ENCODE assay signal across 19 cellular contexts in the genomic region with DNA sequence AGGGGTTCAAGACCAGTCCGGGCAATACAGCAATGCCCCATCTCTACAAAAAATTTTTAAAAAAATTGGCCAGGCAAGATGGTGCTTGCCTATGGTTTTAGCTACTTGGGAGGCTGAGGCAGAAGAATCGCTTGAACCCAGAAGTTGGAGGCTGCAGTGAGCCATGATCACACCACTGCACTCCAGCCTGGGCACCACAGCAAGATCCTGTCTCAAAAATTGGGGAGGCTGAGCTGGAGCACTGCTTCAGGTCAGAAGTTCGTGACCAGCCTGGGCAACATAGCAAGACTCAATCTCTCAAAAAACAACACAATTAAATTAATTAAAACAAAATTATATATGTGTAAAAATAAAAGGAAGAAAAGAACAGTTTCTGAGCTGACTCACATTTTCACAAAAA.
DNase-seq lines count a peak whose midpoint lies in the region; FAIRE-seq and TF ChIP-seq lines count a peak whose summit lies in the region.
"Had no signal": no experiment of that assay in that cellular context is flagged by ENCODE, and none has a peak within 500 bp of the region (broad histone marks: within the 10 kb centered on the region; RNA-seq: fewer than 3 reads in every experiment).

No MANE protein-coding gene starts in this region.

- H3K9me2 ChIP-seq in MM.1S (replicated peaks; ENCODE audit: insufficient read depth, low read length) = no peaks in the 10 kb centered on the region

- CTCF ChIA-PET in HEK293 (lab: Yijun Ruan, JAX) (interaction anchor here (1.0 kb wide), 1 partner anchor 127 kb away, joined by 4 read pairs; no protein-coding TSS in a partner anchor), endothelial cell of umbilical vein (lab: Charles Lee) (no interaction called here)

- BruUV-seq in endothelial cell of umbilical vein (replicated peaks; lab: Mats Ljungman, UMichigan) = no TSS peak

- POLR2A ChIA-PET in HEK293 (lab: Yijun Ruan, JAX) (interaction anchor here (0.9 kb wide), 1 partner anchor 14 kb away, joined by 5 read pairs; no protein-coding TSS in a partner anchor), endothelial cell of umbilical vein (lab: Charles Lee) (no interaction called here)

- no peaks in the 10 kb centered on the region for H3K9me3 ChIP-seq in HEK293 (ENCODE audit: control insufficient read depth, insufficient read depth, low read depth, low read length)
- no peaks in the 10 kb centered on the region for H3K9me3 ChIP-seq in MM.1S (replicated peaks; ENCODE audit: insufficient read depth, low read length)
- H3K9me3 ChIP-seq in endothelial cell of umbilical vein (replicated peaks; ENCODE audit: control insufficient read depth, insufficient read depth, low read length) = no peaks in the 10 kb centered on the region
- H3K9me3 ChIP-seq: BLaER1, Caco-2 had no signal

- peaks cover 21% of the 10 kb centered on the region for H3F3A ChIP-seq in MM.1S (ENCODE audit: insufficient read depth, low read length)

- H3K4me1 ChIP-seq in HEK293 (ENCODE audit: control insufficient read depth, insufficient read depth, low read length) (peaks cover 5% of the 10 kb centered on the region), MM.1S (ENCODE audit: low read length) (peaks cover 13% of the 10 kb centered on the region), endothelial cell of umbilical vein (ENCODE audit: control insufficient read depth, extremely low read depth, insufficient read depth, low read length) (no peaks in the 10 kb centered on the region)
- H3K4me1 ChIP-seq: BLaER1, Caco-2 had no signal

- FAIRE-seq in endothelial cell of umbilical vein (lab: Jason Lieb, UNC) (peak; percentile 12), D721Med (lab: Jason Lieb, UNC) (no peak)
- FAIRE-seq: H1 had no signal

- dilution Hi-C loops in endothelial cell of umbilical vein (cut with MboI; ENCODE audit: extremely low pct_ligation_motif_present, low sequenced_read_pairs) = no loop called here

- H3K4me3 ChIP-seq in HEK293 (ENCODE audit: low read depth, low read length) (no peak overlapping the region), MM.1S (ENCODE audit: low read length) (no peak overlapping the region), endothelial cell of umbilical vein (replicated peaks in 1 of 3; ENCODE audit: insufficient read depth in 1 of 3, low read depth in 1 of 3, low read length in 3 of 3) (no peak overlapping the region)
- H3K4me3 ChIP-seq: BLaER1, GM12878, GM23248 had no signal

- H2AFZ ChIP-seq in MM.1S (ENCODE audit: low read length) (no peak overlapping the region), endothelial cell of umbilical vein (ENCODE audit: low read depth, low read length) (no peak overlapping the region)
- H2AFZ ChIP-seq: GM23248 had no signal

- H3K79me2 ChIP-seq in MM.1S (ENCODE audit: low read length) (no peaks in the 10 kb centered on the region), endothelial cell of umbilical vein (ENCODE audit: control insufficient read depth, insufficient read depth, low read length) (no peaks in the 10 kb centered on the region)

- TF ChIP-seq POLR2A in endothelial cell of umbilical vein (IDR thresholded peaks at IDR 0.05; ENCODE audit: low read depth, low read length) = no peak

- DNase-seq in MM.1S (no peak), endothelial cell of umbilical vein (ENCODE audit: low read depth, low spot score) (no peak), D721Med (ENCODE audit: insufficient read length, low spot score) (no peak), KG1 (lab: John Stamatoyannopoulos, UW) (no peak), ecto neural progenitor cell (ENCODE audit: low spot score) (no peak)
- DNase-seq: Caco-2; CD4-positive, CD25-positive, alpha-beta regulatory T cell; CD8-positive, alpha-beta T cell; DMS79; EL; GDM1; GM23248; H7; HCEC 1CT had no signal

- H3K36me3 ChIP-seq in HEK293 (ENCODE audit: control insufficient read depth in 2 of 2, insufficient read depth in 1 of 2, low read length in 2 of 2) (peaks cover 17 to 28% of the 10 kb centered on the region in 2 experiments), MM.1S (replicated peaks; ENCODE audit: insufficient read depth, low read length) (no peaks in the 10 kb centered on the region), endothelial cell of umbilical vein (ENCODE audit: control insufficient read depth in 2 of 2, extremely low read depth in 1 of 2, insufficient read depth in 2 of 2, low read length in 2 of 2) (peaks cover under 1 to 5% of the 10 kb centered on the region in 2 experiments)

- no peak for TF ChIP-seq CTCF in HEK293 (tag by site-specific recombination; IDR thresholded peaks at IDR 0.05)
- TF ChIP-seq CTCF in MM.1S (IDR thresholded peaks at IDR 0.05; ENCODE audit: low read length) = no peak
- TF ChIP-seq CTCF in endothelial cell of umbilical vein (IDR thresholded peaks at IDR 0.05; ENCODE audit: extremely low read depth in 1 of 2, insufficient read depth in 1 of 2, low read depth in 1 of 2, low read length in 2 of 2) = no peak
- no peak for TF ChIP-seq CTCF in D721Med (IDR thresholded peaks at IDR 0.05; ENCODE audit: insufficient read depth, missing control alignments)

- H3K27me3 ChIP-seq in MM.1S (replicated peaks; ENCODE audit: insufficient read depth, low read length) (no peaks in the 10 kb centered on the region), endothelial cell of umbilical vein (ENCODE audit: control insufficient read depth in 2 of 2, insufficient read depth in 2 of 2, low read length in 2 of 2) (no peaks in the 10 kb centered on the region)
- H3K27me3 ChIP-seq: BLaER1 had no signal

- no peak overlapping the region for H3K9ac ChIP-seq in MM.1S (ENCODE audit: low read length)
- no peak overlapping the region for H3K9ac ChIP-seq in endothelial cell of umbilical vein (replicated peaks; ENCODE audit: extremely low read depth, insufficient read depth, low read length)
- H3K9ac ChIP-seq: BLaER1, GM23248 had no signal

- H3K4me2 ChIP-seq in MM.1S (ENCODE audit: low read depth, low read length) = no peak overlapping the region
- no peak overlapping the region for H3K4me2 ChIP-seq in endothelial cell of umbilical vein (ENCODE audit: insufficient read depth, low read length)
- H3K4me2 ChIP-seq: BLaER1 had no signal

- intact Hi-C loops in endothelial cell of umbilical vein (cut with micrococcal nuclease) = no loop called here

- H3K27ac ChIP-seq in HEK293 (ENCODE audit: extremely low read depth, low read depth, low read length) (no peak overlapping the region), MM.1S (ENCODE audit: low read length) (peak overlapping the region; percentile 85), endothelial cell of umbilical vein (ENCODE audit: insufficient read depth, low read depth, low read length) (no peak overlapping the region)
- H3K27ac ChIP-seq: BLaER1, C4-2B, GM23248 had no signal

- H4K20me1 ChIP-seq in MM.1S (ENCODE audit: insufficient read depth, low read length) (no peaks in the 10 kb centered on the region), endothelial cell of umbilical vein (replicated peaks; ENCODE audit: control insufficient read depth, extremely low read depth, insufficient read depth, low read length) (no peaks in the 10 kb centered on the region)

- H3K9me1 ChIP-seq in endothelial cell of umbilical vein (replicated peaks; ENCODE audit: control insufficient read depth, extremely low read depth, insufficient read depth, low read length) = no peaks in the 10 kb centered on the region

TF ChIP-seq in HEK293, 187 proteins besides CTCF, POLR2A, EP300 and RAD21:
- TF ChIP-seq ZNF121 (tag by site-specific recombination; IDR thresholded peaks at IDR 0.05) (peak; percentile 81), ZNF571 (tag by site-specific recombination; IDR thresholded peaks at IDR 0.05) (no peak)

TF ChIP-seq in endothelial cell of umbilical vein, 7 proteins besides CTCF, POLR2A, EP300 and RAD21:
- TF ChIP-seq, protein P1, sequence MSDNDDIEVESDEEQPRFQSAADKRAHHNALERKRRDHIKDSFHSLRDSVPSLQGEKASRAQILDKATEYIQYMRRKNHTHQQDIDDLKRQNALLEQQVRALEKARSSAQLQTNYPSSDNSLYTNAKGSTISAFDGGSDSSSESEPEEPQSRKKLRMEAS (IDR thresholded peaks at IDR 0.05; ENCODE audit: insufficient read depth, insufficient read length) = no peak
- no peak for TF ChIP-seq MYC (IDR thresholded peaks at IDR 0.05; ENCODE audit: low read depth, low read length)
- no peak for TF ChIP-seq EZH2 (IDR thresholded peaks at IDR 0.05; ENCODE audit: borderline replicate concordance, low read depth, low read length, severe bottlenecking)
- no peak for TF ChIP-seq FOS (IDR thresholded peaks at IDR 0.05; ENCODE audit: borderline replicate concordance, insufficient read depth, low read length)
- no peak for TF ChIP-seq JUN (IDR thresholded peaks at IDR 0.05; ENCODE audit: borderline replicate concordance, insufficient read depth, insufficient read length, low read depth)
- TF ChIP-seq GATA2 (IDR thresholded peaks at IDR 0.05; ENCODE audit: insufficient read depth, insufficient read length, low read depth, low read length) = no peak
- no peak for TF ChIP-seq POLR2AphosphoS5 (IDR thresholded peaks at IDR 0.05; ENCODE audit: insufficient read depth, low read depth, low read length)
